9 cellular contexts compared by ENCODE assay signal in genomic region chr5:119435436-119436132, GRCh38. TPM values are rescaled to one million over a fixed set of nuclear protein-coding genes. Genes with fewer than 3 reads are reported as not detected.
DNase-seq lines count a peak whose midpoint lies in the region; FAIRE-seq and TF ChIP-seq lines count a peak whose summit lies in the region.
"Had no signal": no experiment of that assay in that cellular context is flagged by ENCODE, and none has a peak within 500 bp of the region (broad histone marks: within the 10 kb centered on the region; RNA-seq: fewer than 3 reads in every experiment).

No MANE protein-coding gene starts in this region.

- CTCF ChIA-PET in endothelial cell of umbilical vein (lab: Charles Lee), result interaction anchor here (0.6 to 4.0 kb wide), 15 partner anchors 11 to 492 kb away, joined by 3 to 57 read pairs (median 4); partner anchors contain the start of gene DTWD2

- H3K4me1 ChIP-seq in endothelial cell of umbilical vein (ENCODE audit: control insufficient read depth, extremely low read depth, insufficient read depth, low read length) (no peaks in the 10 kb centered on the region), transverse colon (peaks cover 0 to 15% (median 2%) of the 10 kb centered on the region in 4 donors), suprapubic skin (peaks cover 6% of the 10 kb centered on the region)

- H3K27me3 ChIP-seq in endothelial cell of umbilical vein (ENCODE audit: control insufficient read depth in 2 of 2, insufficient read depth in 2 of 2, low read length in 2 of 2) (peaks cover 4% of the 10 kb centered on the region in 2 experiments), transverse colon (no peaks in the 10 kb centered on the region), suprapubic skin (peaks cover 5% of the 10 kb centered on the region)

- H3K4me3 ChIP-seq in HFF-Myc (replicated peaks; ENCODE audit: low read depth, low read length), result no peak overlapping the region
- H3K4me3 ChIP-seq in endothelial cell of umbilical vein (replicated peaks in 1 of 3; ENCODE audit: insufficient read depth in 1 of 3, low read depth in 1 of 3, low read length in 3 of 3), result no peak overlapping the region
- no peak overlapping the region for H3K4me3 ChIP-seq in transverse colon
- no peak overlapping the region for H3K4me3 ChIP-seq in suprapubic skin

- peaks cover 47% of the 10 kb centered on the region for H3K9me3 Mint-ChIP-seq in nephron progenitor cell

- H3K9me3 ChIP-seq in endothelial cell of umbilical vein (replicated peaks; ENCODE audit: control insufficient read depth, insufficient read depth, low read length), result no peaks in the 10 kb centered on the region
- no peaks in the 10 kb centered on the region for H3K9me3 ChIP-seq in transverse colon
- H3K9me3 ChIP-seq in suprapubic skin, result no peaks in the 10 kb centered on the region

- H4K20me1 ChIP-seq in endothelial cell of umbilical vein (replicated peaks; ENCODE audit: control insufficient read depth, extremely low read depth, insufficient read depth, low read length), result no peaks in the 10 kb centered on the region

- dilution Hi-C loops in endothelial cell of umbilical vein (cut with MboI; ENCODE audit: extremely low pct_ligation_motif_present, low sequenced_read_pairs), result no loop called here

- 60 to 100% methylated on average over 1 to 8 of the region's 8 CpGs for WGBS in transverse colon (ENCODE audit: low coverage in 1 of 2), 2 donors
- 64% methylated on average over 8 of the region's 8 CpGs for WGBS in suprapubic skin

- H3K36me3 Mint-ChIP-seq in nephron progenitor cell (ENCODE audit: low read depth), result no peaks in the 10 kb centered on the region

- H3K4me1 Mint-ChIP-seq in nephron progenitor cell, result no peaks in the 10 kb centered on the region

- intact Hi-C loops in endothelial cell of umbilical vein (cut with micrococcal nuclease), result loop anchor here (1.0 kb wide), 2 partner anchors 23 to 447 kb away; partner anchors contain the start of gene DTWD2
- intact Hi-C loops in transverse colon (cut with DNase I; ENCODE audit: low total_unique reads), result no loop called here

- no peak overlapping the region for H3K27ac ChIP-seq in endothelial cell of umbilical vein (ENCODE audit: insufficient read depth, low read depth, low read length)
- no peak overlapping the region for H3K27ac ChIP-seq in transverse colon
- no peak overlapping the region for H3K27ac ChIP-seq in suprapubic skin

- TF ChIP-seq POLR2A in GM12892 (IDR thresholded peaks at IDR 0.05; ENCODE audit: low read depth, low read length), result no peak
- TF ChIP-seq POLR2A in endothelial cell of umbilical vein (IDR thresholded peaks at IDR 0.05; ENCODE audit: low read depth, low read length), result no peak
- no peak for TF ChIP-seq POLR2A in transverse colon (IDR thresholded peaks at IDR 0.05)
- TF ChIP-seq POLR2A in suprapubic skin (IDR thresholded peaks at IDR 0.05), result no peak

- no peaks in the 10 kb centered on the region for H3K36me3 ChIP-seq in endothelial cell of umbilical vein (ENCODE audit: control insufficient read depth in 2 of 2, extremely low read depth in 1 of 2, insufficient read depth in 2 of 2, low read length in 2 of 2)
- no peaks in the 10 kb centered on the region for H3K36me3 ChIP-seq in transverse colon
- no peaks in the 10 kb centered on the region for H3K36me3 ChIP-seq in suprapubic skin

- H3K79me2 ChIP-seq in endothelial cell of umbilical vein (ENCODE audit: control insufficient read depth, insufficient read depth, low read length), result no peaks in the 10 kb centered on the region

- no peak overlapping the region for H3K4me2 ChIP-seq in endothelial cell of umbilical vein (ENCODE audit: insufficient read depth, low read length)

- DNase-seq in GM12892 (ENCODE audit: insufficient read length) (no peak), HFF-Myc (ENCODE audit: extremely low read depth, low read depth) (no peak), NAMALWA (ENCODE audit: low spot score) (peak; percentile 80), endothelial cell of umbilical vein (ENCODE audit: low read depth, low spot score) (peak; percentile 62), nephron progenitor cell (peak; percentile 55), transverse colon (peak; percentile 74), suprapubic skin (ENCODE audit: low spot score in 2 of 2) (no peak)
- peak; percentile 84 for DNase-seq in activated CD8-positive, alpha-beta memory T cell treated with anti-CD3 and anti-CD28 coated beads for 24 hours

- H3K4me3 Mint-ChIP-seq in nephron progenitor cell, result no peak overlapping the region

- no peak for TF ChIP-seq EP300 in transverse colon (IDR thresholded peaks at IDR 0.05; ENCODE audit: low read depth)
- no peak for TF ChIP-seq EP300 in suprapubic skin (IDR thresholded peaks at IDR 0.05)

- no peak overlapping the region for H3K27ac Mint-ChIP-seq in nephron progenitor cell

- peak; percentile 50 for FAIRE-seq in GM12892 (lab: Jason Lieb, UNC)
- FAIRE-seq in endothelial cell of umbilical vein (lab: Jason Lieb, UNC), result peak; percentile 83
- FAIRE-seq: endometrium had no signal

- POLR2A ChIA-PET in endothelial cell of umbilical vein (lab: Charles Lee), result no interaction called here

- BruUV-seq in endothelial cell of umbilical vein (replicated peaks; lab: Mats Ljungman, UMichigan), result no TSS peak

- peaks cover 9% of the 10 kb centered on the region for H3K27me3 Mint-ChIP-seq in nephron progenitor cell (ENCODE audit: low read depth, poor library complexity)

- H3K9me1 ChIP-seq in endothelial cell of umbilical vein (replicated peaks; ENCODE audit: control insufficient read depth, extremely low read depth, insufficient read depth, low read length), result no peaks in the 10 kb centered on the region

- TF ChIP-seq CTCF in HFF-Myc (IDR thresholded peaks at IDR 0.05; ENCODE audit: low read depth, low read length, missing control alignments), result peak; percentile 81
- TF ChIP-seq CTCF in endothelial cell of umbilical vein (IDR thresholded peaks at IDR 0.05; ENCODE audit: extremely low read depth in 1 of 2, insufficient read depth in 1 of 2, low read depth in 1 of 2, low read length in 2 of 2), result peak; percentile 59 to 80
- peak; percentile 42 for TF ChIP-seq CTCF in nephron progenitor cell (IDR thresholded peaks at IDR 0.05)
- peak; percentile 29 to 43 (median 42) for TF ChIP-seq CTCF in transverse colon (IDR thresholded peaks at IDR 0.05)
- peak in 1 of 2 donors; percentile 28 for TF ChIP-seq CTCF in suprapubic skin (IDR thresholded peaks at IDR 0.05)

- in situ Hi-C loops in transverse colon (cut with MboI; ENCODE audit: low pct_ligation_motif_present in 1 of 4, low pct_unique_long_range_greater_than_20kb in 1 of 4, low sequenced_read_pairs in 3 of 4), result no loop called here

- no peak overlapping the region for H3K9ac ChIP-seq in endothelial cell of umbilical vein (replicated peaks; ENCODE audit: extremely low read depth, insufficient read depth, low read length)

- no peak overlapping the region for H2AFZ ChIP-seq in endothelial cell of umbilical vein (ENCODE audit: low read depth, low read length)

TF ChIP-seq in endothelial cell of umbilical vein, 7 proteins besides CTCF, POLR2A, EP300 and RAD21:
- TF ChIP-seq FOS (IDR thresholded peaks at IDR 0.05; ENCODE audit: borderline replicate concordance, insufficient read depth, low read length), result no peak
- no peak for TF ChIP-seq POLR2AphosphoS5 (IDR thresholded peaks at IDR 0.05; ENCODE audit: insufficient read depth, low read depth, low read length)
- TF ChIP-seq EZH2 (IDR thresholded peaks at IDR 0.05; ENCODE audit: borderline replicate concordance, low read depth, low read length, severe bottlenecking), result no peak
- TF ChIP-seq GATA2 (IDR thresholded peaks at IDR 0.05; ENCODE audit: insufficient read depth, insufficient read length, low read depth, low read length), result no peak
- no peak for TF ChIP-seq JUN (IDR thresholded peaks at IDR 0.05; ENCODE audit: borderline replicate concordance, insufficient read depth, insufficient read length, low read depth)
- TF ChIP-seq MYC (IDR thresholded peaks at IDR 0.05; ENCODE audit: low read depth, low read length), result no peak
- no peak for TF ChIP-seq MAX (IDR thresholded peaks at IDR 0.05; ENCODE audit: insufficient read depth, insufficient read length)

RNA-seq across cellular contexts. Expression of gene HSD17B4, which starts 16.7 kb away (rescaled TPM):
- 96.4 TPM for polyA plus RNA-seq in GM12892 (2012; ENCODE audit: missing spikeins)
- total RNA-seq in endothelial cell of umbilical vein (124 and 140 TPM in 2 replicates), transverse colon (100 to 1,000 TPM; 105 to 224 (median 166) TPM), suprapubic skin (100 to 1,000 TPM; 128 to 268 (median 139) TPM)
- 91.4 and 117 TPM in 2 replicates for polyA plus RNA-seq in endothelial cell of umbilical vein
- polyA plus RNA-seq in endothelial cell of umbilical vein (2011; cell fraction: cytosol; rRNA removed), result 113 and 120 TPM in 2 replicates
- polyA plus RNA-seq in endothelial cell of umbilical vein (2011; cell fraction: nucleus; rRNA removed), result 110 and 126 TPM in 2 replicates
- 99.3 and 112 TPM in 2 replicates for polyA plus RNA-seq in endothelial cell of umbilical vein (2012)
- polyA minus RNA-seq in endothelial cell of umbilical vein, result 210 and 256 TPM in 2 replicates
- 96.0 TPM for polyA minus RNA-seq in endothelial cell of umbilical vein (2011; cell fraction: cytosol; rRNA and poly(A)+ RNA removed)
- 86.8 and 91.6 TPM in 2 replicates for polyA minus RNA-seq in endothelial cell of umbilical vein (2011; cell fraction: nucleus; rRNA and poly(A)+ RNA removed)

Comparison
In these comparisons a context has a peak if more than half of its experiments do, and no peak if none do; other contexts are left out.
1. DNase-seq: peak in NAMALWA (single experiment), activated CD8-positive, alpha-beta memory T cell treated with anti-CD3 and anti-CD28 coated beads for 24 hours (single experiment), endothelial cell of umbilical vein (single experiment), nephron progenitor cell (single experiment) and transverse colon (single experiment); none in GM12892 (single experiment), HFF-Myc (single experiment) and suprapubic skin (0 of 2).